2 cellular contexts compared by ENCODE assay signal in genomic region chr4:76441881-76442280, GRCh38.
TF ChIP-seq lines count a peak whose summit lies in the region.

No MANE protein-coding gene starts in this region.

TF ChIP-seq in HCT116, 20 proteins besides CTCF, POLR2A, EP300 and RAD21:
- TF ChIP-seq EGR1 (IDR thresholded peaks at IDR 0.05; ENCODE audit: low read depth) (no peak), ELF1 (IDR thresholded peaks at IDR 0.05; ENCODE audit: borderline replicate concordance, low read depth) (no peak)

TF ChIP-seq in K562, 482 proteins besides CTCF, POLR2A, EP300 and RAD21:
- TF ChIP-seq NFIX (CRISPR knock-in tag; IDR thresholded peaks at IDR 0.05; ENCODE audit: low read depth) (peak; percentile 70), GTF2A2 (tag; IDR thresholded peaks at IDR 0.05) (no peak), NFIC (IDR thresholded peaks at IDR 0.05) (peak; percentile 92)
